1 cellular context compared by ENCODE assay signal in genomic region chr10:73809061-73809818, GRCh38.
TF ChIP-seq lines count a peak whose summit lies in the region.

No MANE protein-coding gene starts in this region.

TF ChIP-seq in K562, 482 proteins besides CTCF, POLR2A, EP300 and RAD21 (continues in another document):
- TF ChIP-seq DEAF1 (CRISPR knock-in tag; IDR thresholded peaks at IDR 0.05) (no peak), PATZ1 (CRISPR knock-in tag; IDR thresholded peaks at IDR 0.05; ENCODE audit: borderline replicate concordance) (no peak), DACH1 (IDR thresholded peaks at IDR 0.05; ENCODE audit: partially characterized antibody) (no peak), ZNF23 (CRISPR knock-in tag; IDR thresholded peaks at IDR 0.05) (no peak), THAP7 (CRISPR knock-in tag; IDR thresholded peaks at IDR 0.05) (no peak; the same call in 1 of the 2 replicates), CCNT2 (IDR thresholded peaks at IDR 0.05; ENCODE audit: borderline replicate concordance, extremely low read depth, insufficient read length, low read depth, low read length) (no peak), GMEB1 (CRISPR knock-in tag; IDR thresholded peaks at IDR 0.05) (0 out of 2 replicates have a peak, but pooled peaks have one; percentile 13), HDGF (IDR thresholded peaks at IDR 0.05) (no peak), NFE2L1 (tag; IDR thresholded peaks at IDR 0.05; ENCODE audit: borderline replicate concordance, low read depth) (no peak), GATA2 (CRISPR knock-in tag; IDR thresholded peaks at IDR 0.05) (no peak), SLC30A9 (CRISPR knock-in tag; IDR thresholded peaks at IDR 0.05) (no peak), GTF2F1 (IDR thresholded peaks at IDR 0.05; ENCODE audit: low read depth, low read length) (no peak), DIDO1 (tag; IDR thresholded peaks at IDR 0.05; ENCODE audit: low read depth) (no peak), TRIM25 (IDR thresholded peaks at IDR 0.05; ENCODE audit: borderline replicate concordance) (no peak), CEBPB (tag; IDR thresholded peaks at IDR 0.05) (no peak), HIVEP1 (CRISPR knock-in tag; IDR thresholded peaks at IDR 0.05) (peak; percentile 57; the same call in 1 of the 2 replicates), NFIC (IDR thresholded peaks at IDR 0.05) (no peak), MEIS2 (IDR thresholded peaks at IDR 0.05; ENCODE audit: partially characterized antibody) (peak; percentile 69), ATF2 (CRISPR knock-in tag; IDR thresholded peaks at IDR 0.05) (no peak), CREB3 (tag; conservative IDR thresholded peaks at IDR 0.05; ENCODE audit: low read depth) (no peak), NR2C2 (CRISPR knock-in tag; IDR thresholded peaks at IDR 0.05) (no peak), NR2C2 (tag; IDR thresholded peaks at IDR 0.05) (peak; percentile 49; the same call in 1 of the 2 replicates), ESRRA (IDR thresholded peaks at IDR 0.05; ENCODE audit: borderline replicate concordance, low read depth) (peak; percentile 42; the same call in 1 of the 2 replicates), RFX1 (IDR thresholded peaks at IDR 0.05) (no peak), HNRNPLL (IDR thresholded peaks at IDR 0.05; ENCODE audit: low read depth, low read length, poor library complexity, severe bottlenecking) (no peak), RNF2 (IDR thresholded peaks at IDR 0.05) (peak; percentile 69; the same call in 1 of the 2 replicates), CGGBP1 (CRISPR knock-in tag; IDR thresholded peaks at IDR 0.05) (no peak), HDAC6 (IDR thresholded peaks at IDR 0.05; ENCODE audit: low read depth, low read length) (no peak), ELK1 (CRISPR knock-in tag; IDR thresholded peaks at IDR 0.05) (no peak), THAP12 (CRISPR knock-in tag; IDR thresholded peaks at IDR 0.05) (no peak), CHD1 (IDR thresholded peaks at IDR 0.05; ENCODE audit: low read length) (no peak), SP1 (CRISPR knock-in tag; IDR thresholded peaks at IDR 0.05) (peak; percentile 35; the same call in 1 of the 2 replicates), ZNF197 (CRISPR knock-in tag; IDR thresholded peaks at IDR 0.05; ENCODE audit: low read depth) (no peak; the same call in 1 of the 2 replicates), SAFB (IDR thresholded peaks at IDR 0.05; ENCODE audit: borderline replicate concordance, low read depth, low read length) (no peak), CBX5 (IDR thresholded peaks at IDR 0.05; ENCODE audit: borderline replicate concordance, low read depth) (no peak), ZNF143 (CRISPR knock-in tag; IDR thresholded peaks at IDR 0.05) (no peak), ZNF511 (CRISPR knock-in tag; IDR thresholded peaks at IDR 0.05) (no peak), ZNF165 (CRISPR knock-in tag; IDR thresholded peaks at IDR 0.05; ENCODE audit: borderline replicate concordance) (peak; percentile 20; the same call in 1 of the 2 replicates), NR2F6 (CRISPR knock-in tag; IDR thresholded peaks at IDR 0.05) (no peak), TCF3 (CRISPR knock-in tag; IDR thresholded peaks at IDR 0.05) (0 out of 2 replicates have a peak, but pooled peaks have one; percentile 17), FOXP4 (CRISPR knock-in tag; IDR thresholded peaks at IDR 0.05; ENCODE audit: borderline replicate concordance) (no peak), HMGN3 (IDR thresholded peaks at IDR 0.05; ENCODE audit: borderline replicate concordance, extremely low read depth, insufficient read length, low read depth, low read length) (no peak), TCFL5 (CRISPR knock-in tag; conservative IDR thresholded peaks at IDR 0.05) (no peak), HNRNPL (IDR thresholded peaks at IDR 0.05; ENCODE audit: low read depth, low read length) (no peak), ZBTB9 (CRISPR knock-in tag; IDR thresholded peaks at IDR 0.05) (peak; percentile 24; the same call in 1 of the 2 replicates), ZNF311 (CRISPR knock-in tag; IDR thresholded peaks at IDR 0.05) (no peak), ZNF140 (CRISPR knock-in tag; IDR thresholded peaks at IDR 0.05) (no peak)
